10 cellular contexts compared by ENCODE assay signal in genomic region chr11:47899801-47900200, GRCh38. TPM values are rescaled to one million over a fixed set of nuclear protein-coding genes. Genes with fewer than 3 reads are reported as not detected.
DNase-seq lines count a peak whose midpoint lies in the region; ATAC-seq and TF ChIP-seq lines count a peak whose summit lies in the region.
"Had no signal": no experiment of that assay in that cellular context is flagged by ENCODE, and none has a peak within 500 bp of the region (broad histone marks: within the 10 kb centered on the region; RNA-seq: fewer than 3 reads in every experiment).

No MANE protein-coding gene starts in this region.

- no peaks in the 10 kb centered on the region for H3K36me3 ChIP-seq in mammary epithelial cell (ENCODE audit: insufficient read depth, low read length)

- in situ Hi-C loops in mammary epithelial cell (cut with MboI; ENCODE audit: low sequenced_read_pairs in 2 of 2) = no loop called here

- H3K36me3 Mint-ChIP-seq in activated CD8-positive, alpha-beta T cell treated with anti-CD3 and anti-CD28 coated beads, Interleukin-2, amount 10 ng/mL, durations not matched to agents 7 days and 5 days (ENCODE audit: low read depth) = no peaks in the 10 kb centered on the region

- dilution Hi-C loops in mammary epithelial cell (cut with HindIII; ENCODE audit: low sequenced_read_pairs) = no loop called here

- BruUV-seq in mammary epithelial cell (replicated peaks; lab: Mats Ljungman, UMichigan) = no TSS peak

- H3K27ac Mint-ChIP-seq in activated CD8-positive, alpha-beta T cell treated with anti-CD3 and anti-CD28 coated beads, Interleukin-2, amount 10 ng/mL, durations not matched to agents 7 days and 5 days = no peak overlapping the region

- no peak overlapping the region for H3K9ac ChIP-seq in mammary epithelial cell (ENCODE audit: insufficient read depth, low read length)

- H4K20me1 ChIP-seq in mammary epithelial cell (ENCODE audit: insufficient read depth, low read length) = no peaks in the 10 kb centered on the region

- CTCF ChIA-PET in activated CD8-positive, alpha-beta T cell treated with anti-CD3 and anti-CD28 coated beads, Interleukin-2, amount 10 ng/mL, durations not matched to agents 7 days and 5 days (lab: Charles Lee) = no interaction called here
- CTCF ChIA-PET in mammary epithelial cell (lab: Charles Lee; ENCODE audit: low non-redundant PET) = no interaction called here

- POLR2A ChIA-PET in activated CD8-positive, alpha-beta T cell treated with anti-CD3 and anti-CD28 coated beads, Interleukin-2, amount 10 ng/mL, durations not matched to agents 7 days and 5 days (lab: Charles Lee) = no interaction called here

- no peaks in the 10 kb centered on the region for H3K79me2 ChIP-seq in mammary epithelial cell (ENCODE audit: insufficient read depth, low read length)

- no peaks in the 10 kb centered on the region for H3K9me3 Mint-ChIP-seq in activated CD8-positive, alpha-beta T cell treated with anti-CD3 and anti-CD28 coated beads, Interleukin-2, amount 10 ng/mL, durations not matched to agents 7 days and 5 days (ENCODE audit: insufficient read depth)

- no peaks in the 10 kb centered on the region for H3K9me3 ChIP-seq in right cardiac atrium (ENCODE audit: control insufficient read depth, low read length)
- H3K9me3 ChIP-seq in mammary epithelial cell (replicated peaks; ENCODE audit: insufficient read depth, low read length) = no peaks in the 10 kb centered on the region

- peaks cover 2% of the 10 kb centered on the region for H3K27me3 Mint-ChIP-seq in activated CD8-positive, alpha-beta T cell treated with anti-CD3 and anti-CD28 coated beads, Interleukin-2, amount 10 ng/mL, durations not matched to agents 7 days and 5 days (ENCODE audit: low read depth)

- TF ChIP-seq CTCF in mammary epithelial cell (conservative IDR thresholded peaks at IDR 0.05 in 1 of 2, IDR thresholded peaks at IDR 0.05 in 1 of 2; ENCODE audit: extremely low read depth in 1 of 2, insufficient read depth in 1 of 2, low read depth in 1 of 2, low read length in 2 of 2) = no peak

- no peak for DNase-seq in activated CD8-positive, alpha-beta T cell treated with anti-CD3 and anti-CD28 coated beads, Interleukin-2, amount 10 ng/mL, durations not matched to agents 7 days and 5 days
- no peak for DNase-seq in right cardiac atrium
- no peak for DNase-seq in mammary epithelial cell
- DNase-seq in GOT3 (lab: John Stamatoyannopoulos, UW) = no peak
- DNase-seq in COLO829 (ENCODE audit: low spot score) = no peak
- DNase-seq: activated gamma-delta T cell, NCI-H2171 had no signal

- H3K27ac ChIP-seq in right cardiac atrium (ENCODE audit: low read length) = no peak overlapping the region
- no peak overlapping the region for H3K27ac ChIP-seq in mammary epithelial cell (ENCODE audit: insufficient read depth, low read depth, low read length)

- 80% methylated on average over 2 of the region's 2 CpGs for WGBS in right cardiac atrium
- 89% methylated on average over 2 of the region's 2 CpGs for WGBS in mammary epithelial cell (ENCODE audit: low coverage, missing lambda C conversion rate)

- ATAC-seq in GM18511 (IDR thresholded peaks at IDR 0.05; ENCODE audit: unreplicated experiment) (peak; percentile 99), GM21381 (IDR thresholded peaks at IDR 0.05; ENCODE audit: unreplicated experiment) (peak; percentile 99), HG03097 (IDR thresholded peaks at IDR 0.05; ENCODE audit: low FRiP score, unreplicated experiment) (peak; percentile 95), right cardiac atrium (no peak)
- ATAC-seq in activated CD8-positive, alpha-beta T cell treated with anti-CD3 and anti-CD28 coated beads, Interleukin-2, amount 10 ng/mL, durations not matched to agents 7 days and 5 days = peak; percentile 55

- no peak overlapping the region for H3K4me3 Mint-ChIP-seq in activated CD8-positive, alpha-beta T cell treated with anti-CD3 and anti-CD28 coated beads, Interleukin-2, amount 10 ng/mL, durations not matched to agents 7 days and 5 days

- no peak overlapping the region for H3K4me3 ChIP-seq in right cardiac atrium (ENCODE audit: low read length)
- H3K4me3 ChIP-seq in mammary epithelial cell (replicated peaks in 1 of 3; ENCODE audit: insufficient read depth in 1 of 3, low read depth in 2 of 3, low read length in 3 of 3) = no peak overlapping the region

- no peak overlapping the region for H2AFZ ChIP-seq in mammary epithelial cell (ENCODE audit: low read depth, low read length)

- peaks cover 15% of the 10 kb centered on the region for H3K4me1 Mint-ChIP-seq in activated CD8-positive, alpha-beta T cell treated with anti-CD3 and anti-CD28 coated beads, Interleukin-2, amount 10 ng/mL, durations not matched to agents 7 days and 5 days (ENCODE audit: low read depth)

- H3K4me1 ChIP-seq in right cardiac atrium (ENCODE audit: control insufficient read depth, insufficient read depth, low read length) (no peaks in the 10 kb centered on the region), mammary epithelial cell (ENCODE audit: insufficient read depth, low read length) (no peaks in the 10 kb centered on the region)

- H3K27me3 ChIP-seq in right cardiac atrium (ENCODE audit: control insufficient read depth, insufficient read depth) (no peaks in the 10 kb centered on the region), mammary epithelial cell (ENCODE audit: insufficient read depth, low read length) (no peaks in the 10 kb centered on the region)

- intact Hi-C loops in right cardiac atrium (cut with DNase I) = no loop called here
- intact Hi-C loops in mammary epithelial cell (cut with micrococcal nuclease) = no loop called here

- no peak overlapping the region for H3K4me2 ChIP-seq in mammary epithelial cell (ENCODE audit: insufficient read depth, low read depth, low read length)

RNA-seq across cellular contexts. Expression of gene NUP160, which starts 51.7 kb away (rescaled TPM):
- 10 to 100 TPM; 67.8 to 70.8 TPM for total RNA-seq in activated CD8-positive, alpha-beta T cell treated with anti-CD3 and anti-CD28 coated beads, Interleukin-2, amount 10 ng/mL, durations not matched to agents 7 days and 5 days
- total RNA-seq in right cardiac atrium = 10 to 100 TPM; 14.7 to 18.4 (median 15.3) TPM
- polyA plus RNA-seq in right cardiac atrium = 8.1 TPM
- 10 to 100 TPM; 20.8 to 29.3 TPM for total RNA-seq in mammary epithelial cell
- 17.6 TPM for polyA plus RNA-seq in mammary epithelial cell
- polyA minus RNA-seq in mammary epithelial cell = 51.7 TPM

Comparison
In these comparisons a context has a peak if more than half of its experiments do, and no peak if none do; other contexts are left out.
1. ATAC-seq: peak in GM18511 (single experiment), GM21381 (single experiment), HG03097 (single experiment) and activated CD8-positive, alpha-beta T cell treated with anti-CD3 and anti-CD28 coated beads, Interleukin-2, amount 10 ng/mL, durations not matched to agents 7 days and 5 days (single experiment); none in right cardiac atrium (0 of 2).